37 cellular contexts compared by ENCODE assay signal in the genomic region with DNA sequence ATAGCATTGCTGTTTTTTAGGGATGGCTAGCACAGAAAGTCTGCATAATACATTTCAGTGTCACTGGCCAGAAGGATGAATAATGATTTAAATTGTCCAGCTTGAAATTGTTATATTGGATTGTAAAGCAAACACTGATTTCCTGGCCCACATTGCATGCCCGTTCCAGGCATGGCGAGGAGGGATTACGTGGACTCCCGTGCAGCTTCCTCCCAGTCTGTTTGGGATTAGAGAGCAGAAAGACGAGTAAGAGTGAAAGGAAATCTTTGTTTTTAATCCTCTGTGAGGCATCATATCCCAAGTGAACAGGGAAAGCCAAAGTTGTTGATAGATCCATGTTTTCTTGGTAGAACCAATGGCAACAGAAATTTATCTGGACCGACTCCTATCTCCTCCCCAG. TPM values are rescaled to one million over a fixed set of nuclear protein-coding genes. Genes with fewer than 3 reads are reported as not detected.
"Had no signal": no experiment of that assay in that cellular context is flagged by ENCODE, and none has a peak within 500 bp of the region (broad histone marks: within the 10 kb centered on the region; RNA-seq: fewer than 3 reads in every experiment).

No MANE protein-coding gene starts in this region.

- H3K4me3 ChIP-seq: coronary artery, esophagus muscularis mucosa, hepatocyte, lung, mucosa of descending colon, neural progenitor cell, prostate gland, right atrium auricular region, sigmoid colon, stomach, thyroid gland, vagina had no signal

- H3K36me3 ChIP-seq: neural progenitor cell, prostate gland, vagina had no signal

- H3K27ac Mint-ChIP-seq: memory B cell; mesothelial cell of epicardium; nephron; neural progenitor cell; stimulated activated effector memory CD8-positive, alpha-beta T cell treated with anti-CD3 and anti-CD28 coated beads, Interleukin-12 subunit alpha, Interleukin-12 subunit beta, amount 100 ng/mL, for 72 hours had no signal

- H3K4me3 Mint-ChIP-seq: memory B cell; mesothelial cell of epicardium; naive B cell; nephron; stimulated activated effector memory CD8-positive, alpha-beta T cell treated with anti-CD3 and anti-CD28 coated beads, Interleukin-12 subunit alpha, Interleukin-12 subunit beta, amount 100 ng/mL, for 72 hours had no signal

- H3K9me3 ChIP-seq: esophagus muscularis mucosa, prostate gland, right atrium auricular region, thyroid gland, vagina had no signal

- H3K27me3 Mint-ChIP-seq: naive B cell had no signal

- H3K27me3 ChIP-seq: esophagus muscularis mucosa, hepatocyte, neural progenitor cell, right atrium auricular region, sigmoid colon, thyroid gland, vagina had no signal

- DNase-seq: dermis blood vessel endothelial cell; effector memory CD4-positive, alpha-beta T cell; head of caudate nucleus; kidney; mucosa of descending colon; naive B cell; sigmoid colon; stimulated activated CD4-positive, alpha-beta T cell treated with anti-CD3 and anti-CD28 coated beads, Interleukin-2, amount 100 ng/mL, for 24 hours; stimulated activated CD4-positive, alpha-beta T cell treated with anti-CD3 and anti-CD28 coated beads, Interleukin-4, amount 100 ng/mL, for 24 hours; stimulated activated naive CD4-positive, alpha-beta T cell treated with Interleukin-2 at 50 U/mL for 16 hours; stomach; thyroid gland; trophoblast cell had no signal

- H3K36me3 Mint-ChIP-seq: memory B cell; neural progenitor cell; stimulated activated effector memory CD8-positive, alpha-beta T cell treated with anti-CD3 and anti-CD28 coated beads, Interleukin-12 subunit alpha, Interleukin-12 subunit beta, amount 100 ng/mL, for 72 hours had no signal

- H3K4me1 Mint-ChIP-seq: memory B cell; mesothelial cell of epicardium; naive B cell; nephron; neural progenitor cell; stimulated activated effector memory CD8-positive, alpha-beta T cell treated with anti-CD3 and anti-CD28 coated beads, Interleukin-12 subunit alpha, Interleukin-12 subunit beta, amount 100 ng/mL, for 72 hours had no signal

- ATAC-seq: left lobe of liver; mucosa of descending colon; stimulated activated effector memory CD8-positive, alpha-beta T cell treated with anti-CD3 and anti-CD28 coated beads, Interleukin-12 subunit alpha, Interleukin-12 subunit beta, amount 100 ng/mL, for 72 hours had no signal

RNA-seq across cellular contexts. Expression of a gene that starts 8.4 kb away (rescaled TPM):
- total RNA-seq: endothelial cell of umbilical vein, hepatocyte had no signal

RNA-seq across cellular contexts. Expression of a gene that starts 23.7 kb away (rescaled TPM):
- total RNA-seq: dermis blood vessel endothelial cell, endothelial cell of umbilical vein, epithelial cell of proximal tubule, esophagus muscularis mucosa, fibroblast of lung, fibroblast of villous mesenchyme, frontal cortex, hepatocyte, kidney, left lobe of liver, liver, lung, mesothelial cell of epicardium, mucosa of descending colon, osteocyte, prostate gland, right atrium auricular region, sigmoid colon, skeletal muscle tissue, stomach, subcutaneous adipose tissue, temporal lobe, ureter, vagina had no signal

RNA-seq across cellular contexts. Expression of a gene that starts 30.0 kb away (rescaled TPM):
- total RNA-seq: dermis blood vessel endothelial cell, endothelial cell of umbilical vein, epithelial cell of proximal tubule, fibroblast of lung, hepatocyte, kidney, left lobe of liver, ureter had no signal

RNA-seq across cellular contexts. Expression of a gene that starts 41.5 kb away (rescaled TPM):
- total RNA-seq: dermis blood vessel endothelial cell, endothelial cell of umbilical vein, epithelial cell of proximal tubule, esophagus muscularis mucosa, fibroblast of lung, fibroblast of villous mesenchyme, frontal cortex, hepatocyte, kidney, left lobe of liver, liver, lung, mesothelial cell of epicardium, mucosa of descending colon, osteocyte, prostate gland, right atrium auricular region, sigmoid colon, skeletal muscle tissue, stomach, subcutaneous adipose tissue, temporal lobe, thyroid gland, ureter, vagina had no signal

RNA-seq across cellular contexts. Expression of a gene that starts 54.6 kb away (rescaled TPM):
- total RNA-seq: dermis blood vessel endothelial cell, endothelial cell of umbilical vein, epithelial cell of proximal tubule, esophagus muscularis mucosa, fibroblast of lung, fibroblast of villous mesenchyme, frontal cortex, hepatocyte, kidney, left lobe of liver, mesothelial cell of epicardium, mucosa of descending colon, osteocyte, prostate gland, right atrium auricular region, sigmoid colon, skeletal muscle tissue, stomach, subcutaneous adipose tissue, temporal lobe, ureter had no signal
